1 cellular context compared by ENCODE assay signal in the genomic region with DNA sequence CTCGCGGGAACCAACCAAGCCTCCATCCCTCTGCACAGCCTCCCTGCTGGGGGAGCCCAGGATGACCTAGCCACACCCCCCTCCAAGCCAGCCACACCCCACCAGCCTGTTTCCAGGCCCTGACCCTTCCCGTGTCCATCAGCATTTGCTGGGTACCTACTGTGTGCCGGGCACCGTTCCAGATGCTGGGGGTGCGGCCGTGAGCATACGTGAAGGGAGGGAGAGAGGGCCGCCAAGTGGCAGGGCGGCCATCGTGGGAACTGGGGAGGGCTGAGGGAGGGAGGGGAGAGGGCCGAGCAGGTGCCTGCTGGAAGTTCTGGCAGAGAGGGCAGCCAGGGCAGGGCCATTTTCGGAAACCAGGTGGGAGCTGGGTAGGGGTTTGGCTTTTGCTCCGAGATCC.
TF ChIP-seq lines count a peak whose summit lies in the region.

No MANE protein-coding gene starts in this region.

TF ChIP-seq in H1, 55 proteins besides CTCF, POLR2A, EP300 and RAD21:
- no peak for TF ChIP-seq KDM4A (IDR thresholded peaks at IDR 0.05; ENCODE audit: low read depth, low read length, severe bottlenecking)
- 0 out of 2 replicates have a peak, but pooled peaks have one; percentile 20 for TF ChIP-seq YY1 (IDR thresholded peaks at IDR 0.05; ENCODE audit: low read depth, low read length)
